Comparison of ENCODE assay signal across 3 cellular contexts in the genomic region with DNA sequence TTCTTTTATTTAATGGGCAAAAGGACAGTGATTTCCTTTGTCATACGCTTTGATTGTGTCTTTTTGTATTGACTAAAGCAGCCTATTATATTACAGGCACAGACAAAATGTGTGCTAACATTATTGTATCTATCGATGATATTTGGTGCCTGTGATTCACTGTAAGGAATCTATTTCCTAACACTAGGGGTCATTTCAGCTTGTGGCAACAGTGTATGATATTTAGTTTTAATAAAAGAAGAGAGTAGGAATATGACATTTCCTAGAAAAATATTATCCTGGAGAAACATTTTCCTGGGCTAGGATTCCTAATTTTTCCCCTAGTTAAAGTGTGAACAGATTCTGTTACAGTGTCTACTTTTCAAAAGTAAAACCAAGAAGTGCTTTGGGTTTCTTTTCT.
TF ChIP-seq lines count a peak whose summit lies in the region.

No MANE protein-coding gene starts in this region.

TF ChIP-seq in SK-N-SH, 30 proteins besides CTCF, POLR2A, EP300 and RAD21:
- TF ChIP-seq NRF1 (IDR thresholded peaks at IDR 0.05; ENCODE audit: low read depth, low read length), result no peak

TF ChIP-seq in SK-N-SH treated with all-trans-retinoic acid at 6 μM for 48 hours, 23 proteins besides CTCF, POLR2A, EP300 and RAD21:
- TF ChIP-seq, protein P1, sequence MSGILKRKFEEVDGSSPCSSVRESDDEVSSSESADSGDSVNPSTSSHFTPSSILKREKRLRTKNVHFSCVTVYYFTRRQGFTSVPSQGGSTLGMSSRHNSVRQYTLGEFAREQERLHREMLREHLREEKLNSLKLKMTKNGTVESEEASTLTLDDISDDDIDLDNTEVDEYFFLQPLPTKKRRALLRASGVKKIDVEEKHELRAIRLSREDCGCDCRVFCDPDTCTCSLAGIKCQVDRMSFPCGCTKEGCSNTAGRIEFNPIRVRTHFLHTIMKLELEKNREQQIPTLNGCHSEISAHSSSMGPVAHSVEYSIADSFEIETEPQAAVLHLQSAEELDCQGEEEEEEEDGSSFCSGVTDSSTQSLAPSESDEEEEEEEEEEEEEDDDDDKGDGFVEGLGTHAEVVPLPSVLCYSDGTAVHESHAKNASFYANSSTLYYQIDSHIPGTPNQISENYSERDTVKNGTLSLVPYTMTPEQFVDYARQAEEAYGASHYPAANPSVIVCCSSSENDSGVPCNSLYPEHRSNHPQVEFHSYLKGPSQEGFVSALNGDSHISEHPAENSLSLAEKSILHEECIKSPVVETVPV (CRISPR knock-in tag; IDR thresholded peaks at IDR 0.05), result no peak
- no peak for TF ChIP-seq SNAI2 (CRISPR knock-in tag; IDR thresholded peaks at IDR 0.05)
- TF ChIP-seq ARNTL (CRISPR knock-in tag; IDR thresholded peaks at IDR 0.05; ENCODE audit: borderline replicate concordance, low read depth), result no peak

TF ChIP-seq in HCT116, 20 proteins besides CTCF, POLR2A, EP300 and RAD21:
- TF ChIP-seq FOSL1 (IDR thresholded peaks at IDR 0.05; ENCODE audit: low read depth) (no peak), SIN3A (IDR thresholded peaks at IDR 0.05; ENCODE audit: low read depth) (no peak), TCF7L2 (IDR thresholded peaks at IDR 0.05; ENCODE audit: borderline replicate concordance, extremely low read depth, insufficient read depth, insufficient read length) (no peak), EGR1 (IDR thresholded peaks at IDR 0.05; ENCODE audit: low read depth) (no peak), EZH2 (IDR thresholded peaks at IDR 0.05) (no peak), POLR2AphosphoS5 (IDR thresholded peaks at IDR 0.05; ENCODE audit: low read depth, low read length) (no peak), SP1 (IDR thresholded peaks at IDR 0.05; ENCODE audit: low read depth) (no peak), CEBPB (IDR thresholded peaks at IDR 0.05; ENCODE audit: low read depth) (no peak), SRF (IDR thresholded peaks at IDR 0.05; ENCODE audit: low read depth) (no peak), EZH2phosphoT487 (IDR thresholded peaks at IDR 0.05; ENCODE audit: borderline replicate concordance) (no peak), ZNF274 (IDR thresholded peaks at IDR 0.05; ENCODE audit: low read depth, low read length) (no peak), CBX3 (IDR thresholded peaks at IDR 0.05; ENCODE audit: low read depth) (no peak), JUND (IDR thresholded peaks at IDR 0.05) (no peak), YY1 (IDR thresholded peaks at IDR 0.05; ENCODE audit: extremely low read depth, insufficient replicate concordance, low read depth, low read length) (no peak), ZFX (IDR thresholded peaks at IDR 0.05) (no peak), ELF1 (IDR thresholded peaks at IDR 0.05; ENCODE audit: borderline replicate concordance, low read depth) (no peak)
- TF ChIP-seq, protein P2, sequence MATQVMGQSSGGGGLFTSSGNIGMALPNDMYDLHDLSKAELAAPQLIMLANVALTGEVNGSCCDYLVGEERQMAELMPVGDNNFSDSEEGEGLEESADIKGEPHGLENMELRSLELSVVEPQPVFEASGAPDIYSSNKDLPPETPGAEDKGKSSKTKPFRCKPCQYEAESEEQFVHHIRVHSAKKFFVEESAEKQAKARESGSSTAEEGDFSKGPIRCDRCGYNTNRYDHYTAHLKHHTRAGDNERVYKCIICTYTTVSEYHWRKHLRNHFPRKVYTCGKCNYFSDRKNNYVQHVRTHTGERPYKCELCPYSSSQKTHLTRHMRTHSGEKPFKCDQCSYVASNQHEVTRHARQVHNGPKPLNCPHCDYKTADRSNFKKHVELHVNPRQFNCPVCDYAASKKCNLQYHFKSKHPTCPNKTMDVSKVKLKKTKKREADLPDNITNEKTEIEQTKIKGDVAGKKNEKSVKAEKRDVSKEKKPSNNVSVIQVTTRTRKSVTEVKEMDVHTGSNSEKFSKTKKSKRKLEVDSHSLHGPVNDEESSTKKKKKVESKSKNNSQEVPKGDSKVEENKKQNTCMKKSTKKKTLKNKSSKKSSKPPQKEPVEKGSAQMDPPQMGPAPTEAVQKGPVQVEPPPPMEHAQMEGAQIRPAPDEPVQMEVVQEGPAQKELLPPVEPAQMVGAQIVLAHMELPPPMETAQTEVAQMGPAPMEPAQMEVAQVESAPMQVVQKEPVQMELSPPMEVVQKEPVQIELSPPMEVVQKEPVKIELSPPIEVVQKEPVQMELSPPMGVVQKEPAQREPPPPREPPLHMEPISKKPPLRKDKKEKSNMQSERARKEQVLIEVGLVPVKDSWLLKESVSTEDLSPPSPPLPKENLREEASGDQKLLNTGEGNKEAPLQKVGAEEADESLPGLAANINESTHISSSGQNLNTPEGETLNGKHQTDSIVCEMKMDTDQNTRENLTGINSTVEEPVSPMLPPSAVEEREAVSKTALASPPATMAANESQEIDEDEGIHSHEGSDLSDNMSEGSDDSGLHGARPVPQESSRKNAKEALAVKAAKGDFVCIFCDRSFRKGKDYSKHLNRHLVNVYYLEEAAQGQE (IDR thresholded peaks at IDR 0.05; ENCODE audit: low read depth), result no peak
- TF ChIP-seq, protein P3, sequence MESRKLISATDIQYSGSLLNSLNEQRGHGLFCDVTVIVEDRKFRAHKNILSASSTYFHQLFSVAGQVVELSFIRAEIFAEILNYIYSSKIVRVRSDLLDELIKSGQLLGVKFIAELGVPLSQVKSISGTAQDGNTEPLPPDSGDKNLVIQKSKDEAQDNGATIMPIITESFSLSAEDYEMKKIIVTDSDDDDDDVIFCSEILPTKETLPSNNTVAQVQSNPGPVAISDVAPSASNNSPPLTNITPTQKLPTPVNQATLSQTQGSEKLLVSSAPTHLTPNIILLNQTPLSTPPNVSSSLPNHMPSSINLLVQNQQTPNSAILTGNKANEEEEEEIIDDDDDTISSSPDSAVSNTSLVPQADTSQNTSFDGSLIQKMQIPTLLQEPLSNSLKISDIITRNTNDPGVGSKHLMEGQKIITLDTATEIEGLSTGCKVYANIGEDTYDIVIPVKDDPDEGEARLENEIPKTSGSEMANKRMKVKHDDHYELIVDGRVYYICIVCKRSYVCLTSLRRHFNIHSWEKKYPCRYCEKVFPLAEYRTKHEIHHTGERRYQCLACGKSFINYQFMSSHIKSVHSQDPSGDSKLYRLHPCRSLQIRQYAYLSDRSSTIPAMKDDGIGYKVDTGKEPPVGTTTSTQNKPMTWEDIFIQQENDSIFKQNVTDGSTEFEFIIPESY (IDR thresholded peaks at IDR 0.05; ENCODE audit: extremely low read depth, insufficient replicate concordance, low read length), result no peak
- TF ChIP-seq, protein P4, sequence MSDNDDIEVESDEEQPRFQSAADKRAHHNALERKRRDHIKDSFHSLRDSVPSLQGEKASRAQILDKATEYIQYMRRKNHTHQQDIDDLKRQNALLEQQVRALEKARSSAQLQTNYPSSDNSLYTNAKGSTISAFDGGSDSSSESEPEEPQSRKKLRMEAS (IDR thresholded peaks at IDR 0.05), result no peak
TF ChIP-seq in HCT116: peak in this region for 0.
